8 cellular contexts compared by ENCODE assay signal in the genomic region with DNA sequence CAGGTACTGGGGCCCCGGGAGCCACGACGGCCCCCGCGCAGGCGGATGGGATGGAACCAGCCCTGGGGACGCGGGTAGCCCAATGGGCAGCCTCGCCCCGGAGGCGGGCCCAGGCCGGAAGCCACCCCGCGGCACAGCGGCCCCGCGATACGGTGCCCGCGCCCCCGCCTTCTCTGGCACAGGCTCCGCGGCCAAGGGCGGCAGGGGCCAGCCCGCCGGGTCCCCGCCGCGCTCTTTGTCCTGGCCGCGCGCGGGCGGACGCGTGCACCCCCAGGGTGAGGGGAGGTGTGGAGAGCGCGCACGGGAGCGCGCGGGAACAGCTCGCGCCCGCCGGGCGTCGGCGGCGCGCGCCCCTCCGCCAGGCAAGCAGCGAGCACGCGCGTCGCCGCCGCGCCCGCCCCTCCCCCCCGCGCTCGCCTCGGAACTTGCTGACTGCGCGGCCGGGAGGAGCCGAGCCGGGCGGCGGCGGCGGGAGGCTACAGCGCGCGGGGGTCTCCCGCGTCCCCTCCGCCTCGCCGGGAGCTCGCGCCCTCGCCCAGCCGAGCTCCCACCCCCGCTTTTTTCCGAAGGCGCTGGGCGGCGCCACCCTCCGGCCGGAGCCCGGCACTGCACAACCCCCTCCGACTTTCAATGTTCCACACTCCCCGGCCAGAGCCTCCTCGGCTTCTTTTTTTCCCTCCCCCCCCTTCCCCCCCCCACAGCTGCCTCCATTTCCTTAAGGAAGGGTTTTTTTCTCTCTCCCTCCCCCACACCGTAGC. TPM values are rescaled to one million over a fixed set of nuclear protein-coding genes. Genes with fewer than 3 reads are reported as not detected.
DNase-seq lines count a peak whose midpoint lies in the region; ATAC-seq and TF ChIP-seq lines count a peak whose summit lies in the region.

TSS of gene UBE2E3 (plus strand) at position 421 of the 758 bp plus-strand sequence. CDS start 1,438 bp downstream, outside the sequence.

- intact Hi-C loops in PC-3 (cut with micrococcal nuclease), result loop anchor here (2.0 to 5.0 kb wide), 5 partner anchors 77 to 740 kb away; no protein-coding TSS in a partner anchor

- peak within 1 kb of the TSS; percentile 99 for H3K27ac ChIP-seq in PC-3 (ENCODE audit: low read length)
- peak within 1 kb of the TSS; percentile 81 for H3K27ac ChIP-seq in muscle layer of duodenum (ENCODE audit: low read length)

- CTCF ChIA-PET in PC-3 (lab: Charles Lee), result interaction anchor here (0.6 to 1.9 kb wide), 16 partner anchors 18 to 1745 kb away, joined by 3 to 18 read pairs (median 4); no protein-coding TSS in a partner anchor

- no peaks in the 10 kb centered on the region for H3K27me3 Mint-ChIP-seq in activated T-cell treated with anti-CD3 and anti-CD28 coated beads, Interleukin-2, amount 50 U/mL, for 4 hours (ENCODE audit: low read depth)

- H3K9me3 ChIP-seq in PC-3 (ENCODE audit: low read length) (no peaks in the 10 kb centered on the region), muscle layer of duodenum (ENCODE audit: control insufficient read depth in 1 of 2, low read length in 2 of 2) (no peaks in the 10 kb centered on the region)

- TF ChIP-seq CTCF in PC-3 (conservative IDR thresholded peaks at IDR 0.05; ENCODE audit: low read depth, low read length), result peak; percentile 58

- peak within 1 kb of the TSS; percentile 94 for H3K9ac ChIP-seq in PC-3 (ENCODE audit: low read length)

- peaks cover 15% of the 10 kb centered on the region for H3K36me3 ChIP-seq in PC-3 (ENCODE audit: low read depth, low read length)
- peaks cover 4 to 6% of the 10 kb centered on the region in 2 donors for H3K36me3 ChIP-seq in muscle layer of duodenum (ENCODE audit: control insufficient read depth in 1 of 2, insufficient read depth in 2 of 2, low read length in 2 of 2)

- H3K4me1 ChIP-seq in PC-3 (ENCODE audit: insufficient read depth, low read length) (peaks cover 46% of the 10 kb centered on the region), muscle layer of duodenum (ENCODE audit: control insufficient read depth in 1 of 2, insufficient read depth in 2 of 2, low read length in 2 of 2) (peaks cover 15 to 29% of the 10 kb centered on the region in 2 donors)

- peaks cover 4% of the 10 kb centered on the region; the same call in 1 of the 2 replicates for H4K20me1 ChIP-seq in PC-3 (ENCODE audit: low read length)

- H3K9me2 ChIP-seq in PC-3 (replicated peaks; ENCODE audit: low read length), result no peaks in the 10 kb centered on the region

- POLR2A ChIA-PET in PC-3 (lab: Charles Lee; ENCODE audit: unreplicated experiment), result interaction anchor here (0.5 to 0.9 kb wide), 11 partner anchors 13 to 565 kb away, joined by 3 to 20 read pairs (median 6); no protein-coding TSS in a partner anchor

- ATAC-seq in GM19438 (IDR thresholded peaks at IDR 0.05; ENCODE audit: low read depth, unreplicated experiment) (peak; percentile 69), HG03571 (IDR thresholded peaks at IDR 0.05; ENCODE audit: unreplicated experiment) (peak; percentile 71), PC-3 (peak; percentile 64), esophagus mucosa (peak; percentile 89)
- ATAC-seq in activated T-cell treated with anti-CD3 and anti-CD28 coated beads, Interleukin-2, amount 50 U/mL, for 4 hours, result peak; percentile 84 to 86

- no TSS peak for BruUV-seq in PC-3 (replicated peaks; lab: Mats Ljungman, UMichigan)

- H3K27me3 ChIP-seq in PC-3 (ENCODE audit: low read length), result no peaks in the 10 kb centered on the region
- H3K27me3 ChIP-seq in muscle layer of duodenum (ENCODE audit: low read depth, low read length), result no peaks in the 10 kb centered on the region

- H2AFZ ChIP-seq in PC-3 (ENCODE audit: low read length), result peak within 1 kb of the TSS; percentile 89

- peak within 1 kb of the TSS; percentile 94 for H3K4me2 ChIP-seq in PC-3 (ENCODE audit: low read length)

- peaks cover 43% of the 10 kb centered on the region for H3K4me1 Mint-ChIP-seq in activated T-cell treated with anti-CD3 and anti-CD28 coated beads, Interleukin-2, amount 50 U/mL, for 4 hours (ENCODE audit: low read depth)

- H3K79me2 ChIP-seq in PC-3 (ENCODE audit: low read length), result peaks cover 42% of the 10 kb centered on the region

- H3K9me3 Mint-ChIP-seq in activated T-cell treated with anti-CD3 and anti-CD28 coated beads, Interleukin-2, amount 50 U/mL, for 4 hours, result no peaks in the 10 kb centered on the region

- peaks cover 4% of the 10 kb centered on the region for H3F3A ChIP-seq in PC-3 (ENCODE audit: low read length, unreplicated experiment)

- H3K4me3 ChIP-seq in PC-3 (ENCODE audit: low read length) (peak within 1 kb of the TSS; percentile 81), muscle layer of duodenum (ENCODE audit: low read depth in 1 of 2, low read length in 2 of 2) (peak within 1 kb of the TSS; percentile 83 to 94)

- peak within 1 kb of the TSS; percentile 95 for H3K4me3 Mint-ChIP-seq in activated T-cell treated with anti-CD3 and anti-CD28 coated beads, Interleukin-2, amount 50 U/mL, for 4 hours

- DNase-seq in COLO829 (ENCODE audit: low spot score) (peak; percentile 51), PC-3 (peak; percentile 86)
- peak; percentile 70 for DNase-seq in activated T-cell treated with anti-CD3 and anti-CD28 coated beads, Interleukin-2, amount 50 U/mL, for 4 hours
- peak; percentile 58 to 71 for DNase-seq in stimulated activated CD8-positive, alpha-beta memory T cell treated with anti-CD3 and anti-CD28 coated beads, Interleukin-7, amount 100 ng/mL, for 4 hours (ENCODE audit: low read depth in 2 of 2)

- H3K36me3 Mint-ChIP-seq in activated T-cell treated with anti-CD3 and anti-CD28 coated beads, Interleukin-2, amount 50 U/mL, for 4 hours (ENCODE audit: insufficient read depth), result peaks cover 1% of the 10 kb centered on the region

RNA-seq across cellular contexts. Expression of gene UBE2E3, which starts in this region (rescaled TPM):
- 66.6 and 95.6 TPM in 2 replicates for total RNA-seq in PC-3 (2014; rRNA removed)
- total RNA-seq in activated T-cell treated with anti-CD3 and anti-CD28 coated beads, Interleukin-2, amount 50 U/mL, for 4 hours, result 10 to 100 TPM; 30.1 to 33.5 (median 30.7) TPM
- total RNA-seq in esophagus mucosa, result 52.8 TPM

Comparison
In these comparisons a context has a peak if more than half of its experiments do, and no peak if none do; other contexts are left out.
1. Peak in every context shown above with its lines: DNase-seq, ATAC-seq, H3K4me3 ChIP-seq and H3K27ac ChIP-seq.